Comparison of ENCODE assay signal across 15 cellular contexts in genomic region chr14:100104006-100104352, GRCh38. TPM values are rescaled to one million over a fixed set of nuclear protein-coding genes. Genes with fewer than 3 reads are reported as not detected.
A peak's percentile ranks its signal among the peaks of the same experiment; 100 is the strongest.
DNase-seq lines count a peak whose midpoint lies in the region; ATAC-seq and TF ChIP-seq lines count a peak whose summit lies in the region.
"Had no signal": no experiment of that assay in that cellular context is flagged by ENCODE, and none has a peak within 500 bp of the region (broad histone marks: within the 10 kb centered on the region; RNA-seq: fewer than 3 reads in every experiment).

No MANE protein-coding gene starts in this region.

- H2AFZ ChIP-seq in ACC112 (ENCODE audit: low read length, unreplicated experiment) = no peak overlapping the region

- WGBS in adrenal gland, 4 donors = 77 to 91% (median 84%) methylated on average over 4 of the region's 4 CpGs
- 93 to 100% methylated on average over 1 to 4 of the region's 4 CpGs for WGBS in endodermal cell (ENCODE audit: insufficient coverage in 1 of 2, insufficient read length in 1 of 2), 2 experiments

- H3K9me3 Mint-ChIP-seq in CD8-positive, alpha-beta memory T cell = no peaks in the 10 kb centered on the region
- H3K9me3 Mint-ChIP-seq in naive B cell (no peaks in the 10 kb centered on the region), endodermal cell (no peaks in the 10 kb centered on the region)

- CTCF ChIA-PET in CD8-positive, alpha-beta memory T cell (lab: Charles Lee) = interaction anchor here (0.8 to 58.3 kb wide), 6 partner anchors 11 to 121 kb away, joined by 3 to 1568 read pairs (median 6); partner anchors contain the start of gene EVL

- ATAC-seq in naive B cell (ENCODE audit: low read depth in 2 of 2) = no peak
- ATAC-seq: GM12878, pancreas had no signal

- no peaks in the 10 kb centered on the region for H3K9me3 ChIP-seq in CD8-positive, alpha-beta memory T cell (ENCODE audit: low read length)
- H3K9me3 ChIP-seq in adrenal gland (replicated peaks in 1 of 3) = no peaks in the 10 kb centered on the region
- H3K9me3 ChIP-seq in BE2C = no peaks in the 10 kb centered on the region
- H3K9me3 ChIP-seq in endodermal cell (ENCODE audit: control insufficient read depth, low read length) = no peaks in the 10 kb centered on the region
- H3K9me3 ChIP-seq: pancreas, SJCRH30 had no signal

- TF ChIP-seq CTCF in adrenal gland (IDR thresholded peaks at IDR 0.05) (no peak), BE2C (IDR thresholded peaks at IDR 0.05; ENCODE audit: low read depth, low read length) (no peak), endodermal cell (conservative IDR thresholded peaks at IDR 0.05) (no peak)

- TF ChIP-seq POLR2A in adrenal gland (IDR thresholded peaks at IDR 0.05) = no peak

- POLR2A ChIA-PET in CD8-positive, alpha-beta memory T cell (lab: Charles Lee) = interaction anchor here (1.2 to 10.8 kb wide), 3 partner anchors 15 to 35 kb away, joined by 3 to 106 read pairs (median 21); partner anchors contain the start of gene EVL

- peaks cover 0 to 3% of the 10 kb centered on the region in 2 donors for H3K27me3 Mint-ChIP-seq in CD8-positive, alpha-beta memory T cell
- no peaks in the 10 kb centered on the region for H3K27me3 Mint-ChIP-seq in naive B cell
- no peaks in the 10 kb centered on the region for H3K27me3 Mint-ChIP-seq in endodermal cell (ENCODE audit: insufficient read depth)

- peak overlapping the region; percentile 87 to 97 (median 94) for H3K27ac Mint-ChIP-seq in CD8-positive, alpha-beta memory T cell
- H3K27ac Mint-ChIP-seq in naive B cell (peak overlapping the region; percentile 13 to 91 (median 84)), endodermal cell (no peak overlapping the region)

- DNase-seq in CD8-positive, alpha-beta memory T cell = no peak
- DNase-seq in adrenal gland = no peak
- no peak for DNase-seq in naive B cell
- no peak for DNase-seq in COLO829 (ENCODE audit: low spot score)
- no peak for DNase-seq in occipital lobe (lab: John Stamatoyannopoulos, UW)
- DNase-seq in BE2C = no peak
- DNase-seq in endodermal cell = no peak
- DNase-seq: activated CD4-positive, alpha-beta T cell treated with anti-CD3 and anti-CD28 coated beads, Interleukin-2, amount 50 U/mL, for 1 hour; DMS 273 treated with DMSO at 0.1 percent for 48 hours; kidney glomerular epithelial cell; NCI-H526; pancreas; SJCRH30 had no signal

- no peaks in the 10 kb centered on the region for H3K36me3 ChIP-seq in ACC112 (ENCODE audit: insufficient read depth, low read length)
- peaks cover 47% of the 10 kb centered on the region for H3K36me3 ChIP-seq in CD8-positive, alpha-beta memory T cell (ENCODE audit: insufficient read depth, low read length)
- H3K36me3 ChIP-seq in adrenal gland (replicated peaks in 1 of 2) = no peaks in the 10 kb centered on the region
- 0 out of 2 replicates have a peak, but pooled peaks cover 4% of the 10 kb centered on the region for H3K36me3 ChIP-seq in BE2C
- H3K36me3 ChIP-seq in endodermal cell (ENCODE audit: control insufficient read depth, insufficient read depth, low read length) = no peaks in the 10 kb centered on the region
- H3K36me3 ChIP-seq: pancreas had no signal

- H3K36me3 Mint-ChIP-seq in CD8-positive, alpha-beta memory T cell = peaks cover 11 to 96% (median 35%) of the 10 kb centered on the region in 3 donors
- peaks cover 11 to 17% of the 10 kb centered on the region in 2 donors for H3K36me3 Mint-ChIP-seq in naive B cell
- no peaks in the 10 kb centered on the region for H3K36me3 Mint-ChIP-seq in endodermal cell (ENCODE audit: low read depth)

- peaks cover 92 to 100% (median 99%) of the 10 kb centered on the region in 3 donors for H3K4me1 Mint-ChIP-seq in CD8-positive, alpha-beta memory T cell
- H3K4me1 Mint-ChIP-seq in naive B cell (peaks cover 59 to 78% (median 62%) of the 10 kb centered on the region in 3 donors), endodermal cell (peaks cover 4% of the 10 kb centered on the region)

- intact Hi-C loops in adrenal gland (cut with DNase I) = no loop called here

- no peak overlapping the region for H3K9ac ChIP-seq in endodermal cell (ENCODE audit: extremely low read depth, low read length, poor library complexity, severe bottlenecking)

- H3K27me3 ChIP-seq in ACC112 (ENCODE audit: insufficient read depth, low read length) (no peaks in the 10 kb centered on the region), adrenal gland (no peaks in the 10 kb centered on the region), BE2C (no peaks in the 10 kb centered on the region), endodermal cell (ENCODE audit: control insufficient read depth, insufficient read depth, low read length, poor library complexity, severe bottlenecking) (no peaks in the 10 kb centered on the region)
- H3K27me3 ChIP-seq in CD8-positive, alpha-beta memory T cell (ENCODE audit: insufficient read depth, low read length, poor library complexity, severe bottlenecking) = no peaks in the 10 kb centered on the region
- H3K27me3 ChIP-seq: pancreas, SJCRH30 had no signal

- H3K4me1 ChIP-seq in ACC112 (ENCODE audit: control insufficient read depth, insufficient read depth, low read length, unreplicated experiment) (peaks cover 38% of the 10 kb centered on the region), adrenal gland (replicated peaks in 1 of 2) (peaks cover 20 to 37% of the 10 kb centered on the region in 2 donors), BE2C (peaks cover 10% of the 10 kb centered on the region), endodermal cell (ENCODE audit: control insufficient read depth, insufficient read depth, low read length) (no peaks in the 10 kb centered on the region)
- H3K4me1 ChIP-seq in CD8-positive, alpha-beta memory T cell (ENCODE audit: insufficient read depth, low read length) = peaks cover 99% of the 10 kb centered on the region
- H3K4me1 ChIP-seq: SJCRH30 had no signal

- H3K4me3 ChIP-seq in ACC112 (ENCODE audit: low read depth, low read length) (no peak overlapping the region), adrenal gland (no peak overlapping the region), BE2C (ENCODE audit: low read depth, low read length) (no peak overlapping the region), endodermal cell (ENCODE audit: low read length) (no peak overlapping the region)
- peak overlapping the region; percentile 13 for H3K4me3 ChIP-seq in CD8-positive, alpha-beta memory T cell (ENCODE audit: low read length)
- H3K4me3 ChIP-seq: GM12878, pancreas, SJCRH30 had no signal

- H3K79me2 ChIP-seq in ACC112 (ENCODE audit: control insufficient read depth, insufficient read depth, low read length, unreplicated experiment) = no peaks in the 10 kb centered on the region

- peak overlapping the region in 6 of 7 donors; percentile 54 to 85 (median 77) for H3K4me3 Mint-ChIP-seq in CD8-positive, alpha-beta memory T cell
- peak overlapping the region in 5 of 8 donors; percentile 21 to 44 (median 31) for H3K4me3 Mint-ChIP-seq in naive B cell
- H3K4me3 Mint-ChIP-seq in endodermal cell = no peak overlapping the region

- H3K27ac ChIP-seq in ACC112 (ENCODE audit: low read depth, low read length) (peak overlapping the region; percentile 43), adrenal gland (peak overlapping the region in 3 of 5 donors; percentile 12 to 64 (median 62)), endodermal cell (ENCODE audit: low read depth, low read length) (no peak overlapping the region)
- no peak overlapping the region for H3K27ac ChIP-seq in CD8-positive, alpha-beta memory T cell (ENCODE audit: low read depth, low read length)
- H3K27ac ChIP-seq: pancreas, SJCRH30 had no signal

RNA-seq across cellular contexts. Expression of gene EVL, which starts 38.8 kb away (rescaled TPM):
- 100 to 1,000 TPM; 218 to 228 TPM for total RNA-seq in CD8-positive, alpha-beta memory T cell
- polyA plus RNA-seq in CD8-positive, alpha-beta memory T cell = 129 TPM
- total RNA-seq in adrenal gland (10 to 100 TPM; 31.6 to 75.0 (median 46.8) TPM), occipital lobe (76.1 TPM), endodermal cell (10 to 100 TPM; 61.1 to 71.3 TPM)
- polyA plus RNA-seq in adrenal gland (100 to 1,000 TPM in 2 of 3 donors, 10 to 100 TPM in 1; 28.3 to 209 (median 103) TPM), naive B cell (ENCODE audit: low read depth in 6 of 6) (100 to 1,000 TPM in 2 of 6 donors, 10 to 100 TPM in 4; 76.5 to 135 (median 89.8) TPM)
- 190 TPM for polyA plus RNA-seq in BE2C (2012; ENCODE audit: insufficient read depth, insufficient read length, low read depth)
- polyA plus RNA-seq in endodermal cell (2013, experiment 1 of 2) = 234 TPM
- polyA plus RNA-seq in endodermal cell (2013, experiment 2 of 2) = 188 TPM

RNA-seq across cellular contexts. Expression of gene DEGS2, which starts 55.5 kb away (rescaled TPM):
- total RNA-seq in CD8-positive, alpha-beta memory T cell = under 1 TPM; 0.35 to 0.42 TPM
- 0.72 TPM for polyA plus RNA-seq in CD8-positive, alpha-beta memory T cell
- total RNA-seq in adrenal gland = under 1 TPM in 6 of 8 donors, not detected in 2; 0.10 to 0.69 (median 0.22) TPM
- under 1 TPM in 2 of 3 donors, not detected in 1; 0.32 to 0.47 TPM for polyA plus RNA-seq in adrenal gland
- 1 to 10 TPM in 3 of 6 donors, under 1 TPM in 3; 0.29 to 3.6 (median 0.96) TPM for polyA plus RNA-seq in naive B cell (ENCODE audit: low read depth in 6 of 6)
- 1.4 TPM for total RNA-seq in occipital lobe
- 0.32 TPM for polyA plus RNA-seq in BE2C (2012; ENCODE audit: insufficient read depth, insufficient read length, low read depth)
- total RNA-seq in endodermal cell = under 1 TPM; 0.18 to 0.24 TPM
- polyA plus RNA-seq in endodermal cell (2013, experiment 1 of 2) = 0.28 TPM
- polyA plus RNA-seq in endodermal cell (2013, experiment 2 of 2) = 0.21 TPM
- total RNA-seq: SJCRH30 had no signal

Comparison
In these comparisons a context has a peak if more than half of its experiments do, and no peak if none do; other contexts are left out.
1. H3K27ac ChIP-seq: peak in ACC112 (single experiment) and adrenal gland (3 of 5); none in CD8-positive, alpha-beta memory T cell (single experiment) and endodermal cell (single experiment).